In genomic region chr7:81698965-81699364, GRCh38 we compare ENCODE assay signal across 29 cellular contexts.
"Had no signal": no experiment of that assay in that cellular context is flagged by ENCODE, and none has a peak within 500 bp of the region (broad histone marks: within the 10 kb centered on the region; RNA-seq: fewer than 3 reads in every experiment).

No MANE protein-coding gene starts in this region.

- H3K27ac ChIP-seq: left ventricle myocardium inferior, neural progenitor cell, neutrophil, ovary, right atrium auricular region, skin epidermis, spleen, suprapubic skin, thoracic aorta, tibial artery, upper lobe of right lung had no signal

- H3K4me3 ChIP-seq: left ventricle myocardium inferior, lung, neural progenitor cell, ovary, right atrium auricular region, skin epidermis, spleen, suprapubic skin, thoracic aorta, tibial artery, upper lobe of right lung had no signal

- H3K27ac Mint-ChIP-seq: immature natural killer cell; mesothelial cell of epicardium; naive B cell; natural killer cell; nephron progenitor cell; neural progenitor cell; progenitor cell of endocrine pancreas; stimulated activated effector memory CD8-positive, alpha-beta T cell treated with anti-CD3 and anti-CD28 coated beads, Interleukin-12 subunit alpha, Interleukin-12 subunit beta, amount 100 ng/mL, for 72 hours; stimulated activated naive CD8-positive, alpha-beta T cell treated with anti-CD3 and anti-CD28 coated beads, Interleukin-15, Interleukin-2, amounts not matched to agents 100 ng/mL and 50 ng/mL, for 24 hours had no signal

- H3K4me3 Mint-ChIP-seq: immature natural killer cell; mesothelial cell of epicardium; naive B cell; natural killer cell; nephron progenitor cell; neural progenitor cell; stimulated activated effector memory CD8-positive, alpha-beta T cell treated with anti-CD3 and anti-CD28 coated beads, Interleukin-12 subunit alpha, Interleukin-12 subunit beta, amount 100 ng/mL, for 72 hours; stimulated activated naive CD8-positive, alpha-beta T cell treated with anti-CD3 and anti-CD28 coated beads, Interleukin-15, Interleukin-2, amounts not matched to agents 100 ng/mL and 50 ng/mL, for 24 hours had no signal

- H3K9me3 ChIP-seq: left ventricle myocardium inferior, neutrophil, ovary, right atrium auricular region, spleen, suprapubic skin, thoracic aorta, tibial artery, upper lobe of right lung had no signal

- H3K4me1 ChIP-seq: left ventricle myocardium inferior, right atrium auricular region, spleen, suprapubic skin, tibial artery, upper lobe of right lung had no signal

- H3K9ac ChIP-seq: neural progenitor cell had no signal

- H3K27me3 ChIP-seq: neural progenitor cell, neutrophil, ovary, right atrium auricular region, spleen, suprapubic skin, tibial artery, upper lobe of right lung had no signal

- H3K27me3 Mint-ChIP-seq: naive B cell; progenitor cell of endocrine pancreas; stimulated activated naive CD8-positive, alpha-beta T cell treated with anti-CD3 and anti-CD28 coated beads, Interleukin-15, Interleukin-2, amounts not matched to agents 100 ng/mL and 50 ng/mL, for 24 hours had no signal

- FAIRE-seq: islet of Langerhans, urothelium cell line had no signal

- H3K36me3 ChIP-seq: left ventricle myocardium inferior, neural progenitor cell, neutrophil, ovary, right atrium auricular region, spleen, thoracic aorta, upper lobe of right lung had no signal

- H3K4me2 ChIP-seq: neural progenitor cell had no signal

- H2AFZ ChIP-seq: neural progenitor cell had no signal

- H3K36me3 Mint-ChIP-seq: immature natural killer cell; naive B cell; natural killer cell; neural progenitor cell; stimulated activated effector memory CD8-positive, alpha-beta T cell treated with anti-CD3 and anti-CD28 coated beads, Interleukin-12 subunit alpha, Interleukin-12 subunit beta, amount 100 ng/mL, for 72 hours had no signal

- DNase-seq: hypothalamus; immature natural killer cell; left ventricle myocardium inferior; mesendoderm; naive B cell; natural killer cell; nephron progenitor cell; occipital lobe; ovary; spleen; stimulated activated CD4-positive, alpha-beta T cell treated with anti-CD3 and anti-CD28 coated beads, Interleukin-4, amount 100 ng/mL, for 24 hours; stimulated activated naive CD4-positive, alpha-beta T cell; tibial artery; trophoblast cell; upper lobe of right lung had no signal

- H3K4me1 Mint-ChIP-seq: immature natural killer cell; naive B cell; natural killer cell; nephron progenitor cell; neural progenitor cell; stimulated activated effector memory CD8-positive, alpha-beta T cell treated with anti-CD3 and anti-CD28 coated beads, Interleukin-12 subunit alpha, Interleukin-12 subunit beta, amount 100 ng/mL, for 72 hours had no signal

- ATAC-seq: natural killer cell; sciatic nerve; stimulated activated effector memory CD8-positive, alpha-beta T cell treated with anti-CD3 and anti-CD28 coated beads, Interleukin-12 subunit alpha, Interleukin-12 subunit beta, amount 100 ng/mL, for 72 hours; upper lobe of right lung had no signal
